8 cellular contexts compared by ENCODE assay signal in genomic region chr15:78944669-78945407, GRCh38. TPM values are rescaled to one million over a fixed set of nuclear protein-coding genes. Genes with fewer than 3 reads are reported as not detected.
DNase-seq lines count a peak whose midpoint lies in the region; ATAC-seq and TF ChIP-seq lines count a peak whose summit lies in the region.

Gene CTSH, minus strand, starts transcription at chr15:78945046. Its CDS starts 65 bp downstream, at chr15:78944981.

- no peak for TF ChIP-seq EP300 in neural cell (conservative IDR thresholded peaks at IDR 0.05; ENCODE audit: poor library complexity, severe bottlenecking)

- H3K9me2 ChIP-seq in PC-3 (replicated peaks; ENCODE audit: low read length) (no peaks in the 10 kb centered on the region), neural cell (ENCODE audit: insufficient read depth, low read length) (no peaks in the 10 kb centered on the region)

- peak within 1 kb of the TSS; percentile 84 for H3K4me2 ChIP-seq in PC-3 (ENCODE audit: low read length)
- peak within 1 kb of the TSS; percentile 62 for H3K4me2 ChIP-seq in neural cell (ENCODE audit: low read length)

- H3K9ac ChIP-seq in PC-3 (ENCODE audit: low read length), result peak within 1 kb of the TSS; percentile 46
- peak within 1 kb of the TSS; percentile 51 for H3K9ac ChIP-seq in neural cell (ENCODE audit: low read length)

- CTCF ChIA-PET in PC-3 (lab: Charles Lee), result no interaction called here

- H3K27me3 Mint-ChIP-seq in activated T-helper 17 cell treated with anti-CD3 and anti-CD28 coated beads, Interleukin-2, amount 50 U/mL, for 72 hours, result no peaks in the 10 kb centered on the region
- peaks cover 51% of the 10 kb centered on the region for H3K27me3 Mint-ChIP-seq in stimulated activated naive CD8-positive, alpha-beta T cell treated with anti-CD3 and anti-CD28 coated beads, Interleukin-15, amount 100 ng/mL, for 72 hours

- peak within 1 kb of the TSS; percentile 93 for H3K4me3 Mint-ChIP-seq in activated T-helper 17 cell treated with anti-CD3 and anti-CD28 coated beads, Interleukin-2, amount 50 U/mL, for 72 hours
- peak within 1 kb of the TSS; percentile 78 to 80 for H3K4me3 Mint-ChIP-seq in stimulated activated naive CD8-positive, alpha-beta T cell treated with anti-CD3 and anti-CD28 coated beads, Interleukin-15, amount 100 ng/mL, for 72 hours

- H3K36me3 ChIP-seq in PC-3 (ENCODE audit: low read depth, low read length) (no peaks in the 10 kb centered on the region), neural cell (ENCODE audit: insufficient read depth, low read length) (no peaks in the 10 kb centered on the region)

- H3K79me2 ChIP-seq in PC-3 (ENCODE audit: low read length) (peaks cover 15% of the 10 kb centered on the region), neural cell (replicated peaks; ENCODE audit: insufficient read depth, low read length) (no peaks in the 10 kb centered on the region)

- TF ChIP-seq RAD21 in neural cell (conservative IDR thresholded peaks at IDR 0.05), result peak; percentile 32

- H4K20me1 ChIP-seq in PC-3 (ENCODE audit: low read length), result no peaks in the 10 kb centered on the region
- no peaks in the 10 kb centered on the region for H4K20me1 ChIP-seq in neural cell (ENCODE audit: insufficient read depth)

- no peaks in the 10 kb centered on the region for H3F3A ChIP-seq in PC-3 (ENCODE audit: low read length, unreplicated experiment)
- H3F3A ChIP-seq in neural cell (ENCODE audit: insufficient read depth, low read length, poor library complexity, severe bottlenecking), result no peaks in the 10 kb centered on the region

- peak; percentile 83 for DNase-seq in CD1c-positive myeloid dendritic cell (ENCODE audit: extremely low spot score)
- peak; percentile 16 to 42 for DNase-seq in HL-60 (ENCODE audit: low read depth in 1 of 2, low spot score in 1 of 2)
- peak; percentile 74 for DNase-seq in PC-3
- peak; percentile 20 to 64 for DNase-seq in foreskin fibroblast
- DNase-seq in stimulated activated naive CD8-positive, alpha-beta T cell treated with anti-CD3 and anti-CD28 coated beads, Interleukin-15, amount 100 ng/mL, for 72 hours, result peak; percentile 61 to 65

- POLR2A ChIA-PET in PC-3 (lab: Charles Lee; ENCODE audit: unreplicated experiment), result no interaction called here

- TF ChIP-seq CTCF in HL-60 (IDR thresholded peaks at IDR 0.05; ENCODE audit: insufficient read depth, low read length) (no peak), PC-3 (conservative IDR thresholded peaks at IDR 0.05; ENCODE audit: low read depth, low read length) (no peak), foreskin fibroblast (IDR thresholded peaks at IDR 0.05; ENCODE audit: low read depth, low read length) (no peak), neural cell (IDR thresholded peaks at IDR 0.05; ENCODE audit: poor library complexity, severe bottlenecking) (no peak)

- no peaks in the 10 kb centered on the region for H3K9me3 Mint-ChIP-seq in activated T-helper 17 cell treated with anti-CD3 and anti-CD28 coated beads, Interleukin-2, amount 50 U/mL, for 72 hours
- no peaks in the 10 kb centered on the region for H3K9me3 Mint-ChIP-seq in stimulated activated naive CD8-positive, alpha-beta T cell treated with anti-CD3 and anti-CD28 coated beads, Interleukin-15, amount 100 ng/mL, for 72 hours

- intact Hi-C loops in PC-3 (cut with micrococcal nuclease), result loop anchor here (2.0 kb wide), 1 partner anchor 14 kb away; no protein-coding TSS in a partner anchor

- H3K27ac Mint-ChIP-seq in activated T-helper 17 cell treated with anti-CD3 and anti-CD28 coated beads, Interleukin-2, amount 50 U/mL, for 72 hours, result peak within 1 kb of the TSS; percentile 87
- H3K27ac Mint-ChIP-seq in stimulated activated naive CD8-positive, alpha-beta T cell treated with anti-CD3 and anti-CD28 coated beads, Interleukin-15, amount 100 ng/mL, for 72 hours, result peak within 1 kb of the TSS in 1 of 2 donors; percentile 33

- H3K27ac ChIP-seq in HL-60 (replicated peaks) (no peak within 1 kb of the TSS), PC-3 (ENCODE audit: low read length) (no peak within 1 kb of the TSS), neural cell (ENCODE audit: low read length) (no peak within 1 kb of the TSS)

- H3K9me3 ChIP-seq in PC-3 (ENCODE audit: low read length) (no peaks in the 10 kb centered on the region), neural cell (ENCODE audit: low read length) (no peaks in the 10 kb centered on the region)

- H3K27me3 ChIP-seq in HL-60 (ENCODE audit: insufficient read depth, poor library complexity, severe bottlenecking), result peaks cover 16% of the 10 kb centered on the region
- H3K27me3 ChIP-seq in PC-3 (ENCODE audit: low read length), result no peaks in the 10 kb centered on the region
- peaks cover 21% of the 10 kb centered on the region for H3K27me3 ChIP-seq in neural cell (ENCODE audit: insufficient read depth, low read depth, low read length)

- no peaks in the 10 kb centered on the region for H3K4me1 Mint-ChIP-seq in activated T-helper 17 cell treated with anti-CD3 and anti-CD28 coated beads, Interleukin-2, amount 50 U/mL, for 72 hours
- peaks cover 17% of the 10 kb centered on the region for H3K4me1 Mint-ChIP-seq in stimulated activated naive CD8-positive, alpha-beta T cell treated with anti-CD3 and anti-CD28 coated beads, Interleukin-15, amount 100 ng/mL, for 72 hours

- peak within 1 kb of the TSS; percentile 38 for H3K4me3 ChIP-seq in HL-60 (replicated peaks; ENCODE audit: insufficient read depth, low read length)
- peak within 1 kb of the TSS; percentile 65 for H3K4me3 ChIP-seq in PC-3 (ENCODE audit: low read length)
- H3K4me3 ChIP-seq in foreskin fibroblast (ENCODE audit: low read depth in 1 of 2, low read length in 2 of 2), result peak within 1 kb of the TSS; percentile 51 to 57
- H3K4me3 ChIP-seq in neural cell (ENCODE audit: low read length), result peak within 1 kb of the TSS; percentile 69

- no TSS peak for BruUV-seq in PC-3 (replicated peaks; lab: Mats Ljungman, UMichigan)

- ATAC-seq in GM19397 (IDR thresholded peaks at IDR 0.05; ENCODE audit: unreplicated experiment) (peak; percentile 70), PC-3 (peak; percentile 78)
- peak; percentile 85 for ATAC-seq in activated T-helper 17 cell treated with anti-CD3 and anti-CD28 coated beads, Interleukin-2, amount 50 U/mL, for 72 hours (replicated peaks)
- ATAC-seq in stimulated activated naive CD8-positive, alpha-beta T cell treated with anti-CD3 and anti-CD28 coated beads, Interleukin-15, amount 100 ng/mL, for 72 hours, result peak; percentile 78

- peaks cover 39% of the 10 kb centered on the region for H3K36me3 Mint-ChIP-seq in activated T-helper 17 cell treated with anti-CD3 and anti-CD28 coated beads, Interleukin-2, amount 50 U/mL, for 72 hours (ENCODE audit: low read depth)

- H2AFZ ChIP-seq in PC-3 (ENCODE audit: low read length), result peak within 1 kb of the TSS; percentile 73
- H2AFZ ChIP-seq in neural cell (ENCODE audit: low read depth, low read length), result peak within 1 kb of the TSS; percentile 45

- peaks cover 23% of the 10 kb centered on the region for H3K4me1 ChIP-seq in PC-3 (ENCODE audit: insufficient read depth, low read length)

TF ChIP-seq in neural cell, 6 proteins besides CTCF, POLR2A, EP300 and RAD21:
- TF ChIP-seq SMC3 (conservative IDR thresholded peaks at IDR 0.05; ENCODE audit: poor library complexity) (peak; percentile 36), TAF1 (IDR thresholded peaks at IDR 0.05; ENCODE audit: low read depth) (no peak), REST (IDR thresholded peaks at IDR 0.05; ENCODE audit: borderline replicate concordance) (no peak), EZH2 (IDR thresholded peaks at IDR 0.05; ENCODE audit: borderline replicate concordance, insufficient read depth, low read length, poor library complexity, severe bottlenecking) (no peak), POLR2AphosphoS5 (IDR thresholded peaks at IDR 0.05) (peak; percentile 14), MXI1 (conservative IDR thresholded peaks at IDR 0.05; ENCODE audit: poor library complexity, severe bottlenecking) (peak; percentile 6)

RNA-seq across cellular contexts. Expression of gene CTSH, which starts in this region (rescaled TPM):
- 136 and 146 TPM in 2 replicates for total RNA-seq in PC-3 (2014; rRNA removed)
- total RNA-seq in activated T-helper 17 cell treated with anti-CD3 and anti-CD28 coated beads, Interleukin-2, amount 50 U/mL, for 72 hours, result 100 to 1,000 TPM; 306 to 503 TPM
- polyA plus RNA-seq in neural cell, result 3.3 and 4.1 TPM in 2 replicates
- polyA minus RNA-seq in neural cell, result 1.7 TPM in 1 of 2 replicates, not detected in the other

Comparison
In these comparisons a context has a peak if more than half of its experiments do, and no peak if none do; other contexts are left out.
1. DNase-seq: peak in every context shown above with its lines; median percentile 83 in CD1c-positive myeloid dendritic cell; 74 in PC-3; 63 in stimulated activated naive CD8-positive, alpha-beta T cell treated with anti-CD3 and anti-CD28 coated beads, Interleukin-15, amount 100 ng/mL, for 72 hours; 42 in foreskin fibroblast; 29 in HL-60.